24 cellular contexts compared by ENCODE assay signal in the genomic region with DNA sequence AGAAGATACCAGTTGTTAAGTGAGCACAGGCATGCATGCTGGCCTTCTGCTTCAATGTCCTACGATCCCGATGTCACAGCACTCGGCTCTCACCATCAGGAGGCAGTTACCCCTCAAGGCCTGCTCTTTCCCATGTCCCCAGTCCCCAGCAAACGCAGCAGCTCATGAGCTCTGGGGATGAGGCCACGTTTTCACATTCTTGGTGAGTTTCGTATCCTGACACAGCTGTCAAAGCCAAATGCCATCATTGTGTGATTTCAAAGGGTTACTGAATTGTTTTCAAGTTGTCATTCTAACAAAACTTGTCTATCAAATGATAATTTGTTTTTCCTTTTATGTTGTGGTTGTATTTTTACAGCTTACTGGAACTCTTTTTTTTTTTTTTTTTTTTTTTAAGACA.
"Had no signal": no experiment of that assay in that cellular context is flagged by ENCODE, and none has a peak within 500 bp of the region (broad histone marks: within the 10 kb centered on the region; RNA-seq: fewer than 3 reads in every experiment).

No MANE protein-coding gene starts in this region.

- FAIRE-seq: endometrium, frontal cortex, kidney had no signal

- H3K4me2 ChIP-seq: hepatocyte had no signal

- H2AFZ ChIP-seq: hepatocyte had no signal

- H3K27me3 ChIP-seq: cardiac muscle cell, hepatocyte, testis, uterus had no signal

- H3K36me3 ChIP-seq: cardiac muscle cell, prostate gland, sigmoid colon, spleen, stomach, tibial artery, upper lobe of right lung, uterus had no signal

- H3K9me3 ChIP-seq: prostate gland, sigmoid colon, spleen, stomach, testis, tibial artery, upper lobe of right lung, uterus had no signal

- H3K27ac ChIP-seq: cardiac muscle cell, coronary artery, hepatocyte, prostate gland, sigmoid colon, skin epidermis, spleen, stomach, testis, tibial artery, upper lobe of right lung, uterus had no signal

- H3K4me1 ChIP-seq: prostate gland, sigmoid colon, spleen, stomach, testis, tibial artery, upper lobe of right lung, uterus had no signal

- H3K4me3 ChIP-seq: cardiac muscle cell, coronary artery, hepatocyte, lung, prostate gland, sigmoid colon, skin epidermis, spleen, stomach, testis, tibial artery, upper lobe of right lung, uterus had no signal

- DNase-seq: dermis blood vessel endothelial cell; effector memory CD8-positive, alpha-beta T cell; kidney; midbrain; naive thymus-derived CD8-positive, alpha-beta T cell; right cardiac atrium; sigmoid colon; spleen; stimulated activated CD4-positive, alpha-beta T cell treated with anti-CD3 and anti-CD28 coated beads, Interleukin-15, amount 100 ng/mL, for 24 hours; stimulated activated CD4-positive, alpha-beta T cell treated with anti-CD3 and anti-CD28 coated beads, Interleukin-4, amount 100 ng/mL, for 24 hours; stimulated activated naive CD4-positive, alpha-beta T cell treated with Interleukin-2 at 50 U/mL for 16 hours; stomach; testis; tibial artery; upper lobe of right lung; uterus had no signal

- H3K79me2 ChIP-seq: hepatocyte had no signal
